24 cellular contexts compared by ENCODE assay signal in the genomic region with DNA sequence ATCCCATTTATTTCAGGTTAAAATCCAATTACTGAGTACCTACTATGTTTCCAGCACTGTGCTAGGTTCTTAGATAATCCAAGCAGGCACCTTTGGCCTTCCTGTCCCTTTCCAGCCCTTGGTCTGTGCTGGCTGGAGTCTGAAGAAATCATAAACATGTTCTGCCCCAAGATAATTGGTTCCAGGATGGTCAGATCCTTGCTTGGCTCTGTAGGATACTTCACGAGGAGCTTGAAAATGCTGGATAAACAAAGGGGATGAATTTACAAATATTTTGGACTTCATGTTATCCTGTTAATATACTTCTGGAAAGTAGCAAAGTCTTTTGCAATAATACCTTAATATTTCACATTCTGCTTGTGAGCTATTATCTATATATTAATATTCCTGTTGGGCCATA.
"Had no signal": no experiment of that assay in that cellular context is flagged by ENCODE, and none has a peak within 500 bp of the region (broad histone marks: within the 10 kb centered on the region; RNA-seq: fewer than 3 reads in every experiment).

No MANE protein-coding gene starts in this region.

- DNase-seq: effector CD4-positive, alpha-beta T cell; endodermal cell; erythroblast; foreskin melanocyte; head of caudate nucleus; kidney; left cardiac atrium; left ventricle myocardium inferior; lower lobe of right lung; nucleus accumbens; pancreas; right lobe of liver; stimulated activated CD4-positive, alpha-beta T cell treated with anti-CD3 and anti-CD28 coated beads, Interleukin-4, amount 100 ng/mL, for 1 hour; stimulated activated CD8-positive, alpha-beta memory T cell treated with anti-CD3 and anti-CD28 coated beads, Interleukin-4, amount 100 ng/mL, for 48 hours; stimulated activated naive CD8-positive, alpha-beta T cell treated with anti-CD3 and anti-CD28 coated beads, Interleukin-15, Interleukin-2, amounts not matched to agents 100 U/mL and 50 U/mL, for 24 hours; testis; trophoblast cell had no signal

- H3K4me2 ChIP-seq: hepatocyte, neural progenitor cell had no signal

- H3K27ac ChIP-seq: hepatocyte, left ventricle myocardium inferior, lower lobe of right lung, neural progenitor cell, pancreas, prostate gland, right lobe of liver, testis had no signal

- ATAC-seq: left cardiac atrium; lower lobe of right lung; natural killer cell treated with Interleukin-12 subunit alpha and Interleukin-12 subunit beta and Interleukin-15 and Interleukin-18, amount 100 ng/mL, for 72 hours; pancreas; right lobe of liver; stimulated activated effector memory CD8-positive, alpha-beta T cell treated with anti-CD3 and anti-CD28 coated beads, Interleukin-12 subunit alpha, Interleukin-12 subunit beta, amount 100 ng/mL, for 72 hours; stimulated activated naive CD8-positive, alpha-beta T cell treated with anti-CD3 and anti-CD28 coated beads, Interleukin-15, Interleukin-2, amounts not matched to agents 100 U/mL and 50 U/mL, for 24 hours had no signal

- H3K27me3 ChIP-seq: hepatocyte, neural progenitor cell, pancreas, right lobe of liver, testis had no signal

- H3K4me1 ChIP-seq: left ventricle myocardium inferior, lower lobe of right lung, neural progenitor cell, pancreas, prostate gland, right lobe of liver, testis had no signal

- FAIRE-seq: endothelial cell of umbilical vein had no signal

- H3K79me2 ChIP-seq: hepatocyte had no signal

- H3K9me3 ChIP-seq: lower lobe of right lung, pancreas, prostate gland, right lobe of liver, testis had no signal

- H3K9ac ChIP-seq: neural progenitor cell had no signal

- H3K36me3 ChIP-seq: left ventricle myocardium inferior, lower lobe of right lung, neural progenitor cell, pancreas, prostate gland, right lobe of liver had no signal

- H2AFZ ChIP-seq: hepatocyte, neural progenitor cell had no signal

- H3K4me3 ChIP-seq: coronary artery, hepatocyte, left ventricle myocardium inferior, lower lobe of right lung, neural progenitor cell, pancreas, prostate gland, right lobe of liver, testis had no signal
